Comparison of ENCODE assay signal across 8 cellular contexts in the genomic region with DNA sequence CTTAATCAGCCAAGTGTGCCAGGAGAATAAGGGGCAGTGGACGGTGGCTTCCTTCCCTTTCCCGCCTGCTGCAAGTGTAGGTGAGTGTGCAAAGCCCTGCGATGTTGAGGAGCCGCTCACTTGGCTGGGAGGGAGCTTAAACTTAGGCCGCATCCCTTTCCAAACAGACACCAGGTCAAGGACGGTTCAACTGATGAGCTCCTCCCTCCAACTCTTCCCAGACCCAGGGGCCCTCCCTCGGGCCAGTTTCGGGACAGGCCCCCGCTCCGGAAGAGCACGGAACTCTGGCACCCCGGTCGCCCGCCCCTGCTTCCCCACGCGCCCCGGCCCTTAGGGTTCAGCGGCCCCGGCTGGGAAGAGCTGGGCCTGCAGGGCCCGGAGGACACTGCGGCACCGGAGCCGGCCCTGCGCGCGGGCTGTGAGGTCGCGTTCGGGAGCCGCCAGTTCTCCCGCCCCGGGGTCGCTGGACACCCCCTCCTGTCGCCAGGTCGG. TPM values are rescaled to one million over a fixed set of nuclear protein-coding genes. Genes with fewer than 3 reads are reported as not detected.
A peak's percentile ranks its signal among the peaks of the same experiment; 100 is the strongest.
DNase-seq lines count a peak whose midpoint lies in the region; ATAC-seq and TF ChIP-seq lines count a peak whose summit lies in the region.

No MANE protein-coding gene starts in this region.

- peaks cover 31% of the 10 kb centered on the region for H3K36me3 ChIP-seq in right atrium auricular region

- in situ Hi-C loops in KBM-7 (cut with MboI; ENCODE audit: low pct_unique_long_range_greater_than_20kb, low sequenced_read_pairs), result no loop called here

- H3K27me3 ChIP-seq in right atrium auricular region, result no peaks in the 10 kb centered on the region

- H3K27ac ChIP-seq in right atrium auricular region, result peak overlapping the region; percentile 90

- peak overlapping the region; percentile 88 to 93 for H3K4me3 ChIP-seq in right atrium auricular region

- no peaks in the 10 kb centered on the region for H3K9me3 ChIP-seq in right atrium auricular region

- intact Hi-C loops in sciatic nerve (cut with DNase I), result no loop called here

- ATAC-seq in GM21619 (IDR thresholded peaks at IDR 0.05; ENCODE audit: unreplicated experiment) (peak; percentile 35), sciatic nerve (no peak)

- TF ChIP-seq CTCF in GM10266 (IDR thresholded peaks at IDR 0.05; ENCODE audit: control insufficient read depth, insufficient read depth, low read depth, missing control alignments), result peak; percentile 16
- no peak for TF ChIP-seq CTCF in right atrium auricular region (IDR thresholded peaks at IDR 0.05)

- peaks cover 3 to 37% of the 10 kb centered on the region in 2 donors for H3K4me1 ChIP-seq in right atrium auricular region

- DNase-seq in GM10266 (ENCODE audit: extremely low spot score) (peak; percentile 52), KBM-7 (peak; percentile 46), right atrium auricular region (ENCODE audit: low spot score) (no peak), sciatic nerve (ENCODE audit: low spot score) (peak; percentile 68), NCI-H1436 treated with DMSO at 0.1 percent for 48 hours (lab: John Stamatoyannopoulos, UW) (no peak), T1000 (lab: John Stamatoyannopoulos, UW) (no peak)
- DNase-seq in activated naive CD4-positive, alpha-beta T cell treated with anti-CD3 and anti-CD28 coated beads, Interleukin-2, amount 50 U/mL, for 16 hours, result peak; percentile 38

RNA-seq across cellular contexts. Expression of gene MRPL36, which starts 0.5 kb away (rescaled TPM):
- total RNA-seq in right atrium auricular region, result 10 to 100 TPM; 40.5 to 41.2 TPM
- total RNA-seq in sciatic nerve, result 28.4 TPM

RNA-seq across cellular contexts. Expression of gene NDUFS6, which starts 2.1 kb away (rescaled TPM):
- total RNA-seq in right atrium auricular region, result 100 to 1,000 TPM; 130 to 135 TPM
- 20.7 TPM for total RNA-seq in sciatic nerve

Comparison
In these comparisons a context has a peak if more than half of its experiments do, and no peak if none do; other contexts are left out.
1. DNase-seq: peak in GM10266 (single experiment), KBM-7 (single experiment), activated naive CD4-positive, alpha-beta T cell treated with anti-CD3 and anti-CD28 coated beads, Interleukin-2, amount 50 U/mL, for 16 hours (single experiment) and sciatic nerve (single experiment); none in right atrium auricular region (single experiment), NCI-H1436 treated with DMSO at 0.1 percent for 48 hours (single experiment) and T1000 (single experiment).